ENCODE assay signal across 7 cellular contexts in the genomic region with DNA sequence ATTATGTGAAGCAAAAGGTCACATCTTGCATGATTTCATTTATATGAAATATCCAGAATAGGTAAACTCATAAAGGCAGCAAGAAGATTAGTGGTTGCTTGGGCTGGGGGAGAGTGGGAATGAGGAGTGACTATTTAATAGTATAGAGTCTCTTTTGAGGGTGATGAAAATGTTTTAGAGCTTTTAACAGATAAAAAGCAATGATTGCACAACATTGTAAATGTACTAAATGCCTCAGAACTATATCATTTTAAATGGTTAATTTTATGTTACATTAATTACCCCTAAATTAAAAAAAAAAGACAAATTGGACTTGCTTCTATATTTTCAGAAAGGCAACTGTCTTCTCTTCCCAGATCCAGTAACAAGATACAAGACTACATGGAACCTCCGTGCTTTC.
"Had no signal": no experiment of that assay in that cellular context is flagged by ENCODE, and none has a peak within 500 bp of the region (broad histone marks: within the 10 kb centered on the region; RNA-seq: fewer than 3 reads in every experiment).

No MANE protein-coding gene starts in this region.

- H3K4me3 ChIP-seq: HAP-1 had no signal

- H3K36me3 ChIP-seq: HAP-1 had no signal

- ATAC-seq: HCT116 had no signal

- H3K9me3 ChIP-seq: HAP-1 had no signal

- H3K4me1 ChIP-seq: HAP-1 had no signal

- H3K27ac ChIP-seq: HL-60 had no signal

- DNase-seq: GOT3, H7, HFFc6, KG1 had no signal
